In the genomic region with DNA sequence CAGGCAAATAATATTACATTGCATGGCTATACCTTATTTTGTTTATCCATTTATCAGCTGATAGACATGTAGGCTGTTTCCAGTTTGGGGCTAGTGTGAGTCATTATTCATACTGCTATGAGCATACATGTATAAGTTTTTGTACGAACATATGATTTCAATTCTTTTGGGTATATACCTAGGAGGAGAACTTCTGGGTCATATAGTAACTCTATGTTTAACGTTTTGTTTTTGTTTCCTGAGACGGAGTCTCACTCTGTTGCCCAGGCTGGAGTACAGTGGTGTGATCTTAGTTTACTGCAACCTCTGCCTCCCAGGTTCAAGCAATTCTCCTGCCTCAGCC, we compare ENCODE assay signal across 20 cellular contexts. TPM values are rescaled to one million over a fixed set of nuclear protein-coding genes. Genes with fewer than 3 reads are reported as not detected.
A peak's percentile ranks its signal among the peaks of the same experiment; 100 is the strongest.
DNase-seq lines count a peak whose midpoint lies in the region; ATAC-seq, FAIRE-seq and TF ChIP-seq lines count a peak whose summit lies in the region.
"Had no signal": no experiment of that assay in that cellular context is flagged by ENCODE, and none has a peak within 500 bp of the region (broad histone marks: within the 10 kb centered on the region; RNA-seq: fewer than 3 reads in every experiment).

No MANE protein-coding gene starts in this region.

- no peak for FAIRE-seq in GM12878 (lab: Jason Lieb, UNC)
- FAIRE-seq: frontal cortex, HTR-8/SVneo had no signal

- peak; percentile 22 to 26 for ATAC-seq in activated T-cell treated with anti-CD3 and anti-CD28 coated beads, Interleukin-2, amount 50 U/mL, for 4 hours
- peak; percentile 2 for ATAC-seq in GM12878
- ATAC-seq in stimulated activated memory B cell treated with anti-CD40 and anti-IgM and Interleukin-4, amounts not matched to agents 10 μg/mL and 1 μg/mL and 100 μg/mL, for 72 hours: no peak
- ATAC-seq in GM21360 (IDR thresholded peaks at IDR 0.05; ENCODE audit: unreplicated experiment): no peak

- H3K4me3 ChIP-seq in Peyer's patch: no peak overlapping the region
- no peak overlapping the region for H3K4me3 ChIP-seq in GM12878
- H3K4me3 ChIP-seq: adrenal gland, GM23248 had no signal

- peak overlapping the region; percentile 53 for H3K4me3 Mint-ChIP-seq in activated T-cell treated with anti-CD3 and anti-CD28 coated beads, Interleukin-2, amount 50 U/mL, for 4 hours
- H3K4me3 Mint-ChIP-seq in stimulated activated memory B cell treated with anti-CD40 and anti-IgM and Interleukin-4, amounts not matched to agents 10 μg/mL and 1 μg/mL and 100 μg/mL, for 72 hours: no peak overlapping the region

- no peak for TF ChIP-seq EP300 in GM12878 (IDR thresholded peaks at IDR 0.05; ENCODE audit: borderline replicate concordance in 1 of 2, control insufficient read depth in 1 of 2, low read depth in 2 of 2, low read length in 2 of 2)

- no peak overlapping the region for H2AFZ ChIP-seq in GM12878 (ENCODE audit: control insufficient read depth, low read depth, low read length)

- BruUV-seq in GM12878 (replicated peaks; lab: Mats Ljungman, UMichigan): no TSS peak

- H3K4me1 ChIP-seq in Peyer's patch: peaks cover 0 to 11% (median 3%) of the 10 kb centered on the region in 4 donors
- peaks cover 37% of the 10 kb centered on the region for H3K4me1 ChIP-seq in GM12878 (ENCODE audit: control insufficient read depth, insufficient read depth, low read length)
- H3K4me1 ChIP-seq: adrenal gland had no signal

- TF ChIP-seq CTCF in Peyer's patch (IDR thresholded peaks at IDR 0.05): no peak
- TF ChIP-seq CTCF in GM12878 (IDR thresholded peaks at IDR 0.05 in 2 of 3, conservative IDR thresholded peaks at IDR 0.05 in 1 of 3; ENCODE audit: control insufficient read depth in 2 of 3, extremely low read depth in 1 of 3, insufficient read depth in 1 of 3, low read depth in 3 of 3, low read length in 3 of 3): no peak

- H3K4me1 Mint-ChIP-seq in activated T-cell treated with anti-CD3 and anti-CD28 coated beads, Interleukin-2, amount 50 U/mL, for 4 hours (ENCODE audit: low read depth): peaks cover 50% of the 10 kb centered on the region
- H3K4me1 Mint-ChIP-seq in stimulated activated memory B cell treated with anti-CD40 and anti-IgM and Interleukin-4, amounts not matched to agents 10 μg/mL and 1 μg/mL and 100 μg/mL, for 72 hours: peaks cover 65% of the 10 kb centered on the region

- DNase-seq in activated T-cell treated with anti-CD3 and anti-CD28 coated beads, Interleukin-2, amount 50 U/mL, for 4 hours: no peak
- no peak for DNase-seq in activated T-cell treated with anti-CD3 and anti-CD28 coated beads, Interleukin-2, amount 50 U/mL, for 48 hours
- DNase-seq in Peyer's patch (no peak), GM12878 (ENCODE audit: low read depth, low spot score) (no peak), islet precursor cell (no peak), DMS153 treated with DMSO at 0.1 percent for 48 hours (lab: John Stamatoyannopoulos, UW; ENCODE audit: unreplicated experiment) (no peak)
- DNase-seq: adrenal gland, Calu3, cerebellar nuclear complex, NCI-H2107, NCI-H526 treated with DMSO at 0.1 percent for 48 hours, T-helper 9 cell had no signal

- POLR2A ChIA-PET in GM12878 (lab: Charles Lee): interaction anchor here (0.8 to 11.0 kb wide), 5 partner anchors 10 to 44 kb away, joined by 3 to 367 read pairs (median 3); a partner anchor contains a TSS

- peak overlapping the region; percentile 64 for H3K4me2 ChIP-seq in GM12878 (ENCODE audit: control insufficient read depth, insufficient read depth)

- SMC1A ChIA-PET in GM12878 (lab: Charles Lee; ENCODE audit: uncharacterized antibody, unreplicated experiment): interaction anchor here (0.6 to 11.2 kb wide), 4 partner anchors 17 to 88 kb away, joined by 3 to 431 read pairs (median 28); a partner anchor contains a TSS

- RAD21 ChIA-PET in GM12878 (lab: Charles Lee; ENCODE audit: unreplicated experiment): interaction anchor here (0.6 to 11.0 kb wide), 4 partner anchors 11 to 39 kb away, joined by 3 to 307 read pairs (median 28); a partner anchor contains a TSS

- intact Hi-C loops in GM12878 (cut with micrococcal nuclease; ENCODE audit: unreplicated experiment): no loop called here

- H3K27me3 ChIP-seq in Peyer's patch (no peaks in the 10 kb centered on the region), GM12878 (replicated peaks in 1 of 2; ENCODE audit: control insufficient read depth in 2 of 2, insufficient read depth in 2 of 2, low read length in 1 of 2) (no peaks in the 10 kb centered on the region)

- H3K79me2 ChIP-seq in GM12878 (ENCODE audit: control insufficient read depth, insufficient read depth, low read length): peaks cover 25% of the 10 kb centered on the region

- no peaks in the 10 kb centered on the region for H4K20me1 ChIP-seq in GM12878 (ENCODE audit: control insufficient read depth, insufficient read depth)

- 8% methylated on average over 3 of the region's 3 CpGs for WGBS in GM12878 (ENCODE audit: insufficient coverage, insufficient replicate concordance, low lambda C conversion rate, missing lambda C conversion rate)

- peaks cover 8% of the 10 kb centered on the region for H3K36me3 Mint-ChIP-seq in activated T-cell treated with anti-CD3 and anti-CD28 coated beads, Interleukin-2, amount 50 U/mL, for 4 hours (ENCODE audit: insufficient read depth)
- H3K36me3 Mint-ChIP-seq in stimulated activated memory B cell treated with anti-CD40 and anti-IgM and Interleukin-4, amounts not matched to agents 10 μg/mL and 1 μg/mL and 100 μg/mL, for 72 hours: peaks cover 22% of the 10 kb centered on the region

- CTCF ChIA-PET in GM12878 (lab: Yijun Ruan, JAX): interaction anchor here (1.1 to 7.5 kb wide), 4 partner anchors 11 to 40 kb away, joined by 4 to 125 read pairs (median 21); a partner anchor contains a TSS

- no peaks in the 10 kb centered on the region for H3K9me3 ChIP-seq in Peyer's patch
- H3K9me3 ChIP-seq in GM12878 (replicated peaks; ENCODE audit: control insufficient read depth, insufficient read depth, low read length): no peaks in the 10 kb centered on the region; the same call in 2 of the 3 replicates
- H3K9me3 ChIP-seq: adrenal gland had no signal

- peaks cover 3% of the 10 kb centered on the region for H3K9me3 Mint-ChIP-seq in activated T-cell treated with anti-CD3 and anti-CD28 coated beads, Interleukin-2, amount 50 U/mL, for 4 hours
- H3K9me3 Mint-ChIP-seq in stimulated activated memory B cell treated with anti-CD40 and anti-IgM and Interleukin-4, amounts not matched to agents 10 μg/mL and 1 μg/mL and 100 μg/mL, for 72 hours: no peaks in the 10 kb centered on the region

- H3K27ac ChIP-seq in Peyer's patch (peak overlapping the region; percentile 8 to 86 (median 38)), GM12878 (ENCODE audit: control insufficient read depth, insufficient read depth) (peak overlapping the region; percentile 90)
- H3K27ac ChIP-seq: adrenal gland had no signal

- peak overlapping the region; percentile 94 for H3K27ac Mint-ChIP-seq in stimulated activated memory B cell treated with anti-CD40 and anti-IgM and Interleukin-4, amounts not matched to agents 10 μg/mL and 1 μg/mL and 100 μg/mL, for 72 hours

- peak overlapping the region; percentile 59; the same call in 1 of the 2 replicates for H3K9ac ChIP-seq in GM12878 (ENCODE audit: control insufficient read depth, insufficient read depth, low read length)
- H3K9ac ChIP-seq: GM23248 had no signal

- TF ChIP-seq RAD21 in GM12878 (IDR thresholded peaks at IDR 0.05; ENCODE audit: insufficient read depth, low read depth, low read length): no peak

- TF ChIP-seq POLR2A in Peyer's patch (IDR thresholded peaks at IDR 0.05) (no peak), GM12878 (IDR thresholded peaks at IDR 0.05; ENCODE audit: low read depth, low read length) (no peak)

- H3K36me3 ChIP-seq in Peyer's patch (no peaks in the 10 kb centered on the region), GM12878 (ENCODE audit: control insufficient read depth in 2 of 2, insufficient read depth in 2 of 2, low read length in 1 of 2) (peaks cover 4% of the 10 kb centered on the region in 2 experiments; a peak in 2 of 4 replicates)
- H3K36me3 ChIP-seq: adrenal gland had no signal

- in situ Hi-C loops in GM12878 (cut with MboI): loop anchor here (25.0 kb wide), 1 partner anchor 1417 kb away; no protein-coding TSS in a partner anchor

- H3K27me3 Mint-ChIP-seq in activated T-cell treated with anti-CD3 and anti-CD28 coated beads, Interleukin-2, amount 50 U/mL, for 4 hours (ENCODE audit: low read depth): no peaks in the 10 kb centered on the region
- H3K27me3 Mint-ChIP-seq in stimulated activated memory B cell treated with anti-CD40 and anti-IgM and Interleukin-4, amounts not matched to agents 10 μg/mL and 1 μg/mL and 100 μg/mL, for 72 hours: no peaks in the 10 kb centered on the region

RNA-seq across cellular contexts. Expression of a gene that starts 2.4 kb away (rescaled TPM):
- 100 to 1,000 TPM; 193 to 259 (median 220) TPM for total RNA-seq in activated T-cell treated with anti-CD3 and anti-CD28 coated beads, Interleukin-2, amount 50 U/mL, for 4 hours
- 10 to 100 TPM in 3 of 4 donors, 1 to 10 TPM in 1; 4.3 to 52.0 (median 13.0) TPM for total RNA-seq in Peyer's patch
- 150 and 164 TPM in 2 replicates for total RNA-seq in GM12878 (2013; cell fraction: nucleolus; rRNA removed)
- total RNA-seq in GM12878 (2014; rRNA removed): 62.8 and 91.0 TPM in 2 replicates
- total RNA-seq in GM12878 (2014; rRNA removed; fragmentation: Illumina TruSeq; extraction: Trizol): 56.2 and 65.6 TPM in 2 replicates
- 170 TPM in 2 replicates for total RNA-seq in GM12878 (2021)
- polyA plus RNA-seq in GM12878 (2011; ENCODE audit: low read depth): 33.4 TPM
- 73.8 and 97.2 TPM in 2 replicates for polyA plus RNA-seq in GM12878 (2011; rRNA removed)
- polyA plus RNA-seq in GM12878 (2011; cell fraction: cytosol; rRNA removed): 104 and 127 TPM in 2 replicates
- polyA plus RNA-seq in GM12878 (2011; cell fraction: nucleus; rRNA removed): 199 and 213 TPM in 2 replicates
- 64.4 and 120 TPM in 2 replicates for polyA plus RNA-seq in GM12878 (2012)
- polyA plus RNA-seq in GM12878 (2014; fragmentation: Illumina TruSeq; extraction: Trizol): 140 and 185 TPM in 2 replicates
- polyA plus RNA-seq in GM12878 (2014; fragmentation: Nextera tagmentation; extraction: Ambion mirVana): 10 to 100 TPM; 10.7 to 12.1 TPM
- polyA plus RNA-seq in GM12878 (2014; rRNA removed): 96.5 and 104 TPM in 2 replicates
- 100 to 1,000 TPM; 109 to 111 TPM for polyA plus RNA-seq in GM12878 (2016; fragmentation: Nextera tagmentation; extraction: Ambion mirVana)
- 106 and 131 TPM in 2 replicates for polyA minus RNA-seq in GM12878 (2011; rRNA and poly(A)+ RNA removed)
- polyA minus RNA-seq in GM12878 (2011; cell fraction: cytosol; rRNA and poly(A)+ RNA removed): 80.5 and 81.6 TPM in 2 replicates
- polyA minus RNA-seq in GM12878 (2011; cell fraction: nucleus; rRNA and poly(A)+ RNA removed): 99.7 and 175 TPM in 2 replicates
- total RNA-seq: Calu3, lung microvascular endothelial cell had no signal
- polyA plus RNA-seq: AG04450, GM23248, neural cell had no signal

RNA-seq across cellular contexts. Expression of a gene that starts 24.5 kb away (rescaled TPM):
- total RNA-seq in activated T-cell treated with anti-CD3 and anti-CD28 coated beads, Interleukin-2, amount 50 U/mL, for 4 hours: 10 to 100 TPM; 64.5 to 69.1 (median 67.1) TPM
- 100 to 1,000 TPM in 2 of 4 donors, 10 to 100 TPM in 2; 47.9 to 130 (median 106) TPM for total RNA-seq in Peyer's patch
- total RNA-seq in GM12878 (2013; cell fraction: nucleolus; rRNA removed): 4.6 and 5.1 TPM in 2 replicates
- 33.5 and 40.8 TPM in 2 replicates for total RNA-seq in GM12878 (2014; rRNA removed)
- 36.3 and 38.9 TPM in 2 replicates for total RNA-seq in GM12878 (2014; rRNA removed; fragmentation: Illumina TruSeq; extraction: Trizol)
- 85.9 and 86.2 TPM in 2 replicates for total RNA-seq in GM12878 (2021)
- polyA plus RNA-seq in GM12878 (2011; ENCODE audit: low read depth): 46.2 TPM
- 94.3 and 102 TPM in 2 replicates for polyA plus RNA-seq in GM12878 (2011; rRNA removed)
- polyA plus RNA-seq in GM12878 (2011; cell fraction: cytosol; rRNA removed): 64.9 and 80.5 TPM in 2 replicates
- 68.9 and 74.4 TPM in 2 replicates for polyA plus RNA-seq in GM12878 (2011; cell fraction: nucleus; rRNA removed)
- 46.0 and 51.9 TPM in 2 replicates for polyA plus RNA-seq in GM12878 (2012)
- 69.9 and 80.6 TPM in 2 replicates for polyA plus RNA-seq in GM12878 (2014; fragmentation: Illumina TruSeq; extraction: Trizol)
- 10 to 100 TPM; 21.6 to 37.4 TPM for polyA plus RNA-seq in GM12878 (2014; fragmentation: Nextera tagmentation; extraction: Ambion mirVana)
- 76.4 and 76.5 TPM in 2 replicates for polyA plus RNA-seq in GM12878 (2014; rRNA removed)
- 10 to 100 TPM; 75.9 to 99.8 TPM for polyA plus RNA-seq in GM12878 (2016; fragmentation: Nextera tagmentation; extraction: Ambion mirVana)
- 74.6 and 82.6 TPM in 2 replicates for polyA minus RNA-seq in GM12878 (2011; rRNA and poly(A)+ RNA removed)
- polyA minus RNA-seq in GM12878 (2011; cell fraction: cytosol; rRNA and poly(A)+ RNA removed): 21.4 and 26.2 TPM in 2 replicates
- polyA minus RNA-seq in GM12878 (2011; cell fraction: nucleus; rRNA and poly(A)+ RNA removed): 38.2 and 47.7 TPM in 2 replicates

RNA-seq across cellular contexts. Expression of a gene that starts 40.3 kb away (rescaled TPM):
- 100 to 1,000 TPM; 226 to 283 (median 250) TPM for total RNA-seq in activated T-cell treated with anti-CD3 and anti-CD28 coated beads, Interleukin-2, amount 50 U/mL, for 4 hours
- total RNA-seq in Peyer's patch (10 to 100 TPM; 20.7 to 33.3 (median 27.6) TPM), GM12878 (2014; rRNA removed) (82.2 and 93.4 TPM in 2 replicates), GM12878 (2014; rRNA removed; fragmentation: Illumina TruSeq; extraction: Trizol) (64.3 and 72.1 TPM in 2 replicates), GM12878 (2021) (151 and 157 TPM in 2 replicates)
- 7.6 and 7.8 TPM in 2 replicates for total RNA-seq in GM12878 (2013; cell fraction: nucleolus; rRNA removed)
- 46.9 TPM for polyA plus RNA-seq in GM12878 (2011; ENCODE audit: low read depth)
- polyA plus RNA-seq in GM12878 (2011; rRNA removed) (142 and 183 TPM in 2 replicates), GM12878 (2014; fragmentation: Illumina TruSeq; extraction: Trizol) (88.1 and 117 TPM in 2 replicates), GM12878 (2014; fragmentation: Nextera tagmentation; extraction: Ambion mirVana) (100 to 1,000 TPM in 1 of 2 experiments, 10 to 100 TPM in 1; 76.6 to 162 TPM), GM12878 (2014; rRNA removed) (173 and 179 TPM in 2 replicates), GM12878 (2016; fragmentation: Nextera tagmentation; extraction: Ambion mirVana) (100 to 1,000 TPM; 255 to 266 TPM)
- 179 and 225 TPM in 2 replicates for polyA plus RNA-seq in GM12878 (2011; cell fraction: cytosol; rRNA removed)
- 72.2 and 89.4 TPM in 2 replicates for polyA plus RNA-seq in GM12878 (2011; cell fraction: nucleus; rRNA removed)
- polyA plus RNA-seq in GM12878 (2012): 52.7 and 68.5 TPM in 2 replicates
- polyA minus RNA-seq in GM12878 (2011; rRNA and poly(A)+ RNA removed): 47.4 and 64.3 TPM in 2 replicates
- polyA minus RNA-seq in GM12878 (2011; cell fraction: cytosol; rRNA and poly(A)+ RNA removed): 30.2 and 34.3 TPM in 2 replicates
- 10.6 and 17.2 TPM in 2 replicates for polyA minus RNA-seq in GM12878 (2011; cell fraction: nucleus; rRNA and poly(A)+ RNA removed)

RNA-seq across cellular contexts. Expression of a gene that starts 56.2 kb away (rescaled TPM):
- total RNA-seq in activated T-cell treated with anti-CD3 and anti-CD28 coated beads, Interleukin-2, amount 50 U/mL, for 4 hours: 10 to 100 TPM in 2 of 3 donors, 1 to 10 TPM in 1; 9.1 to 10.7 (median 10.5) TPM
- total RNA-seq in Peyer's patch: 10 to 100 TPM; 19.8 to 64.8 (median 54.1) TPM
- total RNA-seq in GM12878 (2013; cell fraction: nucleolus; rRNA removed): 21.4 and 21.5 TPM in 2 replicates
- 18.3 and 21.3 TPM in 2 replicates for total RNA-seq in GM12878 (2014; rRNA removed)
- total RNA-seq in GM12878 (2014; rRNA removed; fragmentation: Illumina TruSeq; extraction: Trizol): 9.8 TPM in 2 replicates
- 17.3 and 19.3 TPM in 2 replicates for total RNA-seq in GM12878 (2021)
- polyA plus RNA-seq in GM12878 (2011; ENCODE audit: low read depth): 9.3 TPM
- polyA plus RNA-seq in GM12878 (2011; rRNA removed): 8.8 and 13.2 TPM in 2 replicates
- 22.5 and 28.3 TPM in 2 replicates for polyA plus RNA-seq in GM12878 (2011; cell fraction: cytosol; rRNA removed)
- 50.1 and 58.1 TPM in 2 replicates for polyA plus RNA-seq in GM12878 (2011; cell fraction: nucleus; rRNA removed)
- polyA plus RNA-seq in GM12878 (2012): 16.7 and 18.1 TPM in 2 replicates
- polyA plus RNA-seq in GM12878 (2014; fragmentation: Illumina TruSeq; extraction: Trizol): 8.2 and 8.3 TPM in 2 replicates
- under 1 TPM; 0.05 to 0.06 TPM for polyA plus RNA-seq in GM12878 (2014; fragmentation: Nextera tagmentation; extraction: Ambion mirVana)
- polyA plus RNA-seq in GM12878 (2014; rRNA removed): 23.1 and 24.5 TPM in 2 replicates
- polyA plus RNA-seq in GM12878 (2016; fragmentation: Nextera tagmentation; extraction: Ambion mirVana): 1 to 10 TPM; 2.6 to 2.7 TPM
- polyA minus RNA-seq in GM12878 (2011; rRNA and poly(A)+ RNA removed): 7.2 and 22.8 TPM in 2 replicates
- polyA minus RNA-seq in GM12878 (2011; cell fraction: cytosol; rRNA and poly(A)+ RNA removed): 11.4 and 12.8 TPM in 2 replicates
- 5.6 and 10.4 TPM in 2 replicates for polyA minus RNA-seq in GM12878 (2011; cell fraction: nucleus; rRNA and poly(A)+ RNA removed)

Comparison
In these comparisons a context has a peak if more than half of its experiments do, and no peak if none do; other contexts are left out.
1. ATAC-seq: peak in activated T-cell treated with anti-CD3 and anti-CD28 coated beads, Interleukin-2, amount 50 U/mL, for 4 hours (2 of 2) and GM12878 (single experiment); none in stimulated activated memory B cell treated with anti-CD40 and anti-IgM and Interleukin-4, amounts not matched to agents 10 μg/mL and 1 μg/mL and 100 μg/mL, for 72 hours (single experiment) and GM21360 (single experiment).